In the genomic region with DNA sequence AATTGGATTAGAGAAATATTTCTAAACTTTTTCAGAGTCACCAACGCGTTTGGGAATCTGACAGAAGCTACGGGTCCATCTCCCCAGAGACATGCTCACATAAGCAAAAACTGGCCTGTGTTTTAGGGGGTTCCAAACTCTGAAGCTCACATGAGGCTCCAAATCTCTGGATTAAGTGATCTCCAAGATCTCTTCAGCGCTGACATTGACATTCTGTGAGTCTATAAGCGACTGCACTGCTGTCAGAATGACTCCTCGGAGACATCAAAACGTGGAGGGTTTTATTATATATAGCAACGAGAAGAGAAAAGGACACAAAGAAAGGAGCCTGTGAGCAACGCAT, we compare ENCODE assay signal across 8 cellular contexts. TPM values are rescaled to one million over a fixed set of nuclear protein-coding genes. Genes with fewer than 3 reads are reported as not detected.
DNase-seq lines count a peak whose midpoint lies in the region; ATAC-seq and TF ChIP-seq lines count a peak whose summit lies in the region.

No MANE protein-coding gene starts in this region.

- no peak for DNase-seq in activated CD4-positive, alpha-beta T cell treated with anti-CD3 and anti-CD28 coated beads, Interleukin-2, amount 10 ng/mL, durations not matched to agents 7 days and 5 days
- DNase-seq in activated CD4-positive, alpha-beta T cell treated with anti-CD3 and anti-CD28 coated beads, Interleukin-2, amount 50 U/mL, for 48 hours, result no peak
- DNase-seq in right lobe of liver, result no peak
- no peak for DNase-seq in thoracic aorta (ENCODE audit: low spot score)
- no peak for DNase-seq in NOMO-1 (lab: John Stamatoyannopoulos, UW; ENCODE audit: unreplicated experiment in 2 of 2)
- DNase-seq in hypothalamus (lab: John Stamatoyannopoulos, UW), result no peak
- DNase-seq in activated CD4-positive, alpha-beta T cell treated with anti-CD3 and anti-CD28 coated beads, Interleukin-2, amount 50 U/mL, for 1 hour, result no peak

- H3K36me3 Mint-ChIP-seq in activated CD4-positive, alpha-beta T cell treated with anti-CD3 and anti-CD28 coated beads, Interleukin-2, amount 10 ng/mL, durations not matched to agents 7 days and 5 days (ENCODE audit: low read depth), result peaks cover 2% of the 10 kb centered on the region

- no peaks in the 10 kb centered on the region for H3K9me3 Mint-ChIP-seq in activated CD4-positive, alpha-beta T cell treated with anti-CD3 and anti-CD28 coated beads, Interleukin-2, amount 10 ng/mL, durations not matched to agents 7 days and 5 days

- ATAC-seq in right lobe of liver, result no peak
- ATAC-seq in thoracic aorta (ENCODE audit: insufficient number of reproducible peaks, low FRiP score, low read depth), result no peak

- POLR2A ChIA-PET in activated CD4-positive, alpha-beta T cell treated with anti-CD3 and anti-CD28 coated beads, Interleukin-2, amount 10 ng/mL, durations not matched to agents 7 days and 5 days (lab: Charles Lee), result no interaction called here

- peaks cover 29% of the 10 kb centered on the region for H3K4me1 Mint-ChIP-seq in activated CD4-positive, alpha-beta T cell treated with anti-CD3 and anti-CD28 coated beads, Interleukin-2, amount 10 ng/mL, durations not matched to agents 7 days and 5 days

- H3K27me3 ChIP-seq in right lobe of liver (no peaks in the 10 kb centered on the region), thoracic aorta (replicated peaks; ENCODE audit: insufficient read depth) (no peaks in the 10 kb centered on the region)

- H3K9me3 ChIP-seq in right lobe of liver (no peaks in the 10 kb centered on the region), thoracic aorta (no peaks in the 10 kb centered on the region)

- H3K27me3 Mint-ChIP-seq in activated CD4-positive, alpha-beta T cell treated with anti-CD3 and anti-CD28 coated beads, Interleukin-2, amount 10 ng/mL, durations not matched to agents 7 days and 5 days, result peaks cover 6% of the 10 kb centered on the region

- H3K4me1 ChIP-seq in right lobe of liver, result peaks cover 0 to 28% (median 4%) of the 10 kb centered on the region in 4 donors
- peaks cover 10 to 24% of the 10 kb centered on the region in 2 donors for H3K4me1 ChIP-seq in thoracic aorta (ENCODE audit: control insufficient read depth in 1 of 2, low read depth in 2 of 2)

- no peak for TF ChIP-seq CTCF in right lobe of liver (IDR thresholded peaks at IDR 0.05)
- TF ChIP-seq CTCF in thoracic aorta (IDR thresholded peaks at IDR 0.05), result no peak

- CTCF ChIA-PET in activated CD4-positive, alpha-beta T cell treated with anti-CD3 and anti-CD28 coated beads, Interleukin-2, amount 10 ng/mL, durations not matched to agents 7 days and 5 days (lab: Charles Lee), result interaction anchor here (0.6 to 2.0 kb wide), 3 partner anchors 175 to 264 kb away, joined by 3 to 9 read pairs (median 4); no protein-coding TSS in a partner anchor

- peak overlapping the region; percentile 92 for H3K27ac Mint-ChIP-seq in activated CD4-positive, alpha-beta T cell treated with anti-CD3 and anti-CD28 coated beads, Interleukin-2, amount 10 ng/mL, durations not matched to agents 7 days and 5 days

- 17% methylated on average over 9 of the region's 9 CpGs for WGBS in right lobe of liver (ENCODE audit: insufficient coverage, low coverage, low lambda C conversion rate, missing lambda C conversion rate)

- H3K27ac ChIP-seq in angular gyrus (ENCODE audit: low read depth, low read length) (peak overlapping the region; percentile 82), right lobe of liver (peak overlapping the region; percentile 99 to 100 (median 100)), thoracic aorta (peak overlapping the region; percentile 45 to 50)

- no peaks in the 10 kb centered on the region for H3K36me3 ChIP-seq in right lobe of liver
- no peaks in the 10 kb centered on the region for H3K36me3 ChIP-seq in thoracic aorta

- peak overlapping the region; percentile 97 for H3K4me3 Mint-ChIP-seq in activated CD4-positive, alpha-beta T cell treated with anti-CD3 and anti-CD28 coated beads, Interleukin-2, amount 10 ng/mL, durations not matched to agents 7 days and 5 days

- no peak for TF ChIP-seq POLR2A in right lobe of liver (IDR thresholded peaks at IDR 0.05)

- intact Hi-C loops in right lobe of liver (cut with DNase I), result loop anchor here in 1 of 2 donors (10.0 kb wide), 1 partner anchor 173 kb away; no protein-coding TSS in a partner anchor

- H3K4me3 ChIP-seq in right lobe of liver (peak overlapping the region; percentile 77 to 87 (median 81)), thoracic aorta (peak overlapping the region; percentile 97)

RNA-seq across cellular contexts. Expression of a gene that starts 0.6 kb away (rescaled TPM):
- total RNA-seq in activated CD4-positive, alpha-beta T cell treated with anti-CD3 and anti-CD28 coated beads, Interleukin-2, amount 10 ng/mL, durations not matched to agents 7 days and 5 days, result 1 to 10 TPM; 8.2 to 9.6 TPM
- 10 to 100 TPM; 15.4 to 39.5 (median 26.4) TPM for total RNA-seq in right lobe of liver
- total RNA-seq in thoracic aorta, result 10 to 100 TPM in 1 of 2 donors, 1 to 10 TPM in 1; 9.9 to 15.0 TPM

Comparison
In these comparisons a context has a peak if more than half of its experiments do, and no peak if none do; other contexts are left out.
1. H3K27ac ChIP-seq: peak in every context shown above with its lines; median percentile 100 in right lobe of liver; 82 in angular gyrus; 48 in thoracic aorta.